2 cellular contexts compared by ENCODE assay signal in genomic region chr17:21125862-21126261, GRCh38.
TF ChIP-seq lines count a peak whose summit lies in the region.

No MANE protein-coding gene starts in this region.

TF ChIP-seq in SK-N-SH, 30 proteins besides CTCF, POLR2A, EP300 and RAD21 (continued from another document):
- TF ChIP-seq RXRA (IDR thresholded peaks at IDR 0.05; ENCODE audit: borderline replicate concordance, low read depth), result no peak
- no peak for TF ChIP-seq SMC3 (IDR thresholded peaks at IDR 0.05; ENCODE audit: low read depth, low read length)
- no peak for TF ChIP-seq FOXJ3 (CRISPR knock-in tag; IDR thresholded peaks at IDR 0.05)
- no peak for TF ChIP-seq PBX3 (IDR thresholded peaks at IDR 0.05)
- TF ChIP-seq MAX (IDR thresholded peaks at IDR 0.05; ENCODE audit: low read depth), result no peak
- no peak for TF ChIP-seq EZH2phosphoT487 (IDR thresholded peaks at IDR 0.05; ENCODE audit: borderline replicate concordance, low read depth)
- TF ChIP-seq JUND (IDR thresholded peaks at IDR 0.05), result no peak
- no peak for TF ChIP-seq ZBTB33 (IDR thresholded peaks at IDR 0.05; ENCODE audit: borderline replicate concordance, low read depth)

TF ChIP-seq in SK-N-SH treated with all-trans-retinoic acid at 6 μM for 48 hours, 23 proteins besides CTCF, POLR2A, EP300 and RAD21 (continued from another document):
- TF ChIP-seq CREB5 (CRISPR knock-in tag; IDR thresholded peaks at IDR 0.05; ENCODE audit: low read depth), result no peak
- no peak for TF ChIP-seq ZC3H10 (CRISPR knock-in tag; IDR thresholded peaks at IDR 0.05)
- TF ChIP-seq ISL1 (CRISPR knock-in tag; IDR thresholded peaks at IDR 0.05), result no peak
TF ChIP-seq in SK-N-SH treated with all-trans-retinoic acid at 6 μM for 48 hours: peak in this region for 0.
